ENCODE assay signal across 17 cellular contexts in genomic region chr11:45384711-45385241, GRCh38.
DNase-seq lines count a peak whose midpoint lies in the region; ATAC-seq and TF ChIP-seq lines count a peak whose summit lies in the region.
"Had no signal": no experiment of that assay in that cellular context is flagged by ENCODE, and none has a peak within 500 bp of the region (broad histone marks: within the 10 kb centered on the region; RNA-seq: fewer than 3 reads in every experiment).

No MANE protein-coding gene starts in this region.

- no peak overlapping the region for H3K14ac ChIP-seq in IMR-90 (replicated peaks; ENCODE audit: low read depth, low read length)

- H3K9me3 Mint-ChIP-seq in activated naive CD8-positive, alpha-beta T cell treated with anti-CD3 and anti-CD28 coated beads for 36 hours, result no peaks in the 10 kb centered on the region

- TF ChIP-seq RAD21 in IMR-90 (IDR thresholded peaks at IDR 0.05; ENCODE audit: low read length), result no peak

- no peak overlapping the region for H3K56ac ChIP-seq in IMR-90 (ENCODE audit: extremely low read depth, insufficient read depth, low read length)

- BruUV-seq in IMR-90 (replicated peaks; lab: Mats Ljungman, UMichigan), result no TSS peak

- TF ChIP-seq POLR2A in IMR-90 (IDR thresholded peaks at IDR 0.05; ENCODE audit: low read depth, low read length), result no peak
- no peak for TF ChIP-seq POLR2A in upper lobe of left lung (IDR thresholded peaks at IDR 0.05)

- no peak overlapping the region for H3K4ac ChIP-seq in IMR-90 (ENCODE audit: low read depth, low read length)

- no peak overlapping the region for H4K5ac ChIP-seq in IMR-90 (ENCODE audit: low read depth, low read length)

- H4K91ac ChIP-seq in IMR-90 (ENCODE audit: insufficient read depth, low read depth, low read length), result no peak overlapping the region

- DNase-seq in NCI-H1092 treated with DMSO at 0.1 percent for 48 hours (lab: John Stamatoyannopoulos, UW) (peak; percentile 19), NCI-H1092 (lab: John Stamatoyannopoulos, UW) (no peak), IMR-90 (no peak), iPS-NIHi11 (ENCODE audit: low spot score) (peak; percentile 35), posterior vena cava (ENCODE audit: low spot score) (peak; percentile 73), NCI-H128 (lab: John Stamatoyannopoulos, UW; ENCODE audit: unreplicated experiment) (no peak), upper lobe of left lung (no peak)
- DNase-seq in activated naive CD8-positive, alpha-beta T cell treated with anti-CD3 and anti-CD28 coated beads for 36 hours, result no peak
- DNase-seq: Caco-2, Kasumi-1, NCI-H1436, NCI-H2081, NCI-H774, PC-9 had no signal

- H3K27ac Mint-ChIP-seq in activated naive CD8-positive, alpha-beta T cell treated with anti-CD3 and anti-CD28 coated beads for 36 hours, result no peak overlapping the region

- intact Hi-C loops in IMR-90 (cut with micrococcal nuclease), result no loop called here
- intact Hi-C loops in posterior vena cava (cut with DNase I), result loop anchor here in 1 of 2 donors (5.0 kb wide), 1 partner anchor 1228 kb away; no protein-coding TSS in a partner anchor

- H3K36me3 ChIP-seq in IMR-90 (ENCODE audit: control insufficient read depth, insufficient read depth, low read length) (no peaks in the 10 kb centered on the region), upper lobe of left lung (no peaks in the 10 kb centered on the region)

- H2AFZ ChIP-seq in IMR-90 (replicated peaks; ENCODE audit: low read length, poor library complexity), result peak overlapping the region; percentile 7
- H2AFZ ChIP-seq: PC-9 had no signal

- H3K9me1 ChIP-seq in IMR-90 (ENCODE audit: insufficient read depth, low read length), result no peaks in the 10 kb centered on the region

- dilution Hi-C loops in IMR-90 (cut with HindIII; ENCODE audit: low sequenced_read_pairs, unreplicated experiment), result no loop called here

- no peaks in the 10 kb centered on the region for H4K20me1 ChIP-seq in IMR-90 (ENCODE audit: insufficient read depth, low read length)

- H3K4me3 ChIP-seq in IMR-90 (ENCODE audit: insufficient read depth, low read depth, low read length) (no peak overlapping the region), upper lobe of left lung (no peak overlapping the region)
- H3K4me3 ChIP-seq: PC-9, SK-N-MC had no signal

- CTCF ChIA-PET in IMR-90 (lab: Yijun Ruan, JAX), result no interaction called here

- H2BK120ac ChIP-seq in IMR-90 (ENCODE audit: low read depth, low read length), result no peak overlapping the region

- no peak overlapping the region for H2BK5ac ChIP-seq in IMR-90 (ENCODE audit: low read depth, low read length, poor library complexity, severe bottlenecking)

- H3K23ac ChIP-seq in IMR-90 (ENCODE audit: low read depth, low read length), result no peak overlapping the region

- H3K9ac ChIP-seq in IMR-90 (ENCODE audit: low read depth, low read length), result no peak overlapping the region

- no peak overlapping the region for H4K8ac ChIP-seq in IMR-90 (ENCODE audit: low read depth in 2 of 2, low read length in 2 of 2)

- peaks cover 13% of the 10 kb centered on the region for H3K27me3 Mint-ChIP-seq in activated naive CD8-positive, alpha-beta T cell treated with anti-CD3 and anti-CD28 coated beads for 36 hours

- no peaks in the 10 kb centered on the region for H3K79me1 ChIP-seq in IMR-90 (ENCODE audit: low read depth in 1 of 2, low read length in 2 of 2)

- no peaks in the 10 kb centered on the region for H3K36me3 Mint-ChIP-seq in activated naive CD8-positive, alpha-beta T cell treated with anti-CD3 and anti-CD28 coated beads for 36 hours

- no peak overlapping the region for H3K4me2 ChIP-seq in IMR-90 (ENCODE audit: low read depth, low read length)
- H3K4me2 ChIP-seq: PC-9 had no signal

- H2AK9ac ChIP-seq in IMR-90 (replicated peaks; ENCODE audit: low read depth, low read length, poor library complexity), result no peak overlapping the region

- no peak overlapping the region for H3K27ac ChIP-seq in IMR-90 (ENCODE audit: insufficient read depth, low read length)
- H3K27ac ChIP-seq in upper lobe of left lung, result no peak overlapping the region
- H3K27ac ChIP-seq: 22Rv1, C4-2B, PC-9, SK-N-MC had no signal

- H3K4me3 Mint-ChIP-seq in activated naive CD8-positive, alpha-beta T cell treated with anti-CD3 and anti-CD28 coated beads for 36 hours, result no peak overlapping the region

- no CpG with 5 or more reads among the region's 12 CpGs for WGBS in IMR-90 (ENCODE audit: extremely low coverage in 2 of 2, insufficient read length in 1 of 2), 2 experiments
- 60 to 61% methylated on average over 6 to 12 of the region's 12 CpGs for WGBS in upper lobe of left lung, 2 donors

- H3K27me3 ChIP-seq in IMR-90 (ENCODE audit: control insufficient read depth, insufficient read depth, low read length) (peaks cover 9% of the 10 kb centered on the region; the same call in 1 of the 2 replicates), upper lobe of left lung (no peaks in the 10 kb centered on the region)

- H2AK5ac ChIP-seq in IMR-90 (ENCODE audit: low read depth, low read length), result no peak overlapping the region

- no peak for ATAC-seq in IMR-90 (ENCODE audit: low read depth)
- no peak for ATAC-seq in upper lobe of left lung (ENCODE audit: low FRiP score in 2 of 2)

- TF ChIP-seq CTCF in IMR-90 (conservative IDR thresholded peaks at IDR 0.05; ENCODE audit: low read depth, low read length), result no peak
- no peak for TF ChIP-seq CTCF in upper lobe of left lung (IDR thresholded peaks at IDR 0.05)

- peaks cover 4% of the 10 kb centered on the region for H3K4me1 Mint-ChIP-seq in activated naive CD8-positive, alpha-beta T cell treated with anti-CD3 and anti-CD28 coated beads for 36 hours

- POLR2A ChIA-PET in IMR-90 (lab: Charles Lee; ENCODE audit: unreplicated experiment), result no interaction called here

- H3K4me1 ChIP-seq in IMR-90 (ENCODE audit: control insufficient read depth, insufficient read depth, low read length), result no peaks in the 10 kb centered on the region
- H3K4me1 ChIP-seq in upper lobe of left lung, result peaks cover 0 to 13% (median 6%) of the 10 kb centered on the region in 4 donors
- H3K4me1 ChIP-seq: Caco-2 had no signal

- no peak for TF ChIP-seq EP300 in upper lobe of left lung (IDR thresholded peaks at IDR 0.05)

- H3K9me3 ChIP-seq in IMR-90 (ENCODE audit: control insufficient read depth, insufficient read depth, low read length), result no peaks in the 10 kb centered on the region
- H3K9me3 ChIP-seq in upper lobe of left lung, result no peaks in the 10 kb centered on the region
- H3K9me3 ChIP-seq: Caco-2 had no signal

- in situ Hi-C loops in IMR-90 (cut with MboI; ENCODE audit: low sequenced_read_pairs), result no loop called here

- no peak overlapping the region for H2BK20ac ChIP-seq in IMR-90 (ENCODE audit: low read depth, low read length)

- H3K18ac ChIP-seq in IMR-90 (ENCODE audit: low read depth, low read length), result no peak overlapping the region

- H2BK15ac ChIP-seq in IMR-90 (ENCODE audit: low read depth, low read length), result no peak overlapping the region

TF ChIP-seq in IMR-90, 13 proteins besides CTCF, POLR2A, EP300 and RAD21:
- TF ChIP-seq MXI1 (IDR thresholded peaks at IDR 0.05; ENCODE audit: borderline replicate concordance, low read depth, low read length) (no peak), CEBPB (IDR thresholded peaks at IDR 0.05; ENCODE audit: low read depth, low read length) (no peak), RCOR1 (IDR thresholded peaks at IDR 0.05; ENCODE audit: insufficient replicate concordance, low read length) (no peak), USF2 (IDR thresholded peaks at IDR 0.05; ENCODE audit: low read depth, low read length) (no peak), SMC3 (IDR thresholded peaks at IDR 0.05; ENCODE audit: low read depth, low read length) (no peak), RFX5 (IDR thresholded peaks at IDR 0.05; ENCODE audit: low read depth, low read length) (no peak), FOS (IDR thresholded peaks at IDR 0.05; ENCODE audit: low read depth, low read length) (no peak), MAZ (IDR thresholded peaks at IDR 0.05; ENCODE audit: borderline replicate concordance, low read depth, low read length) (no peak), CHD1 (IDR thresholded peaks at IDR 0.05; ENCODE audit: low read depth, low read length) (no peak), MAFK (IDR thresholded peaks at IDR 0.05; ENCODE audit: low read depth, low read length) (no peak), NFE2L2 (IDR thresholded peaks at IDR 0.05; ENCODE audit: low read depth, low read length) (no peak), BHLHE40 (IDR thresholded peaks at IDR 0.05; ENCODE audit: low read depth, low read length) (no peak)
- TF ChIP-seq, protein P1, sequence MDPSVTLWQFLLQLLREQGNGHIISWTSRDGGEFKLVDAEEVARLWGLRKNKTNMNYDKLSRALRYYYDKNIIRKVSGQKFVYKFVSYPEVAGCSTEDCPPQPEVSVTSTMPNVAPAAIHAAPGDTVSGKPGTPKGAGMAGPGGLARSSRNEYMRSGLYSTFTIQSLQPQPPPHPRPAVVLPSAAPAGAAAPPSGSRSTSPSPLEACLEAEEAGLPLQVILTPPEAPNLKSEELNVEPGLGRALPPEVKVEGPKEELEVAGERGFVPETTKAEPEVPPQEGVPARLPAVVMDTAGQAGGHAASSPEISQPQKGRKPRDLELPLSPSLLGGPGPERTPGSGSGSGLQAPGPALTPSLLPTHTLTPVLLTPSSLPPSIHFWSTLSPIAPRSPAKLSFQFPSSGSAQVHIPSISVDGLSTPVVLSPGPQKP (IDR thresholded peaks at IDR 0.05; ENCODE audit: borderline replicate concordance, low read depth, low read length), result no peak
TF ChIP-seq in IMR-90: peak in this region for 0.

Comparison
In these comparisons a context has a peak if more than half of its experiments do, and no peak if none do; other contexts are left out.
1. DNase-seq: peak in NCI-H1092 treated with DMSO at 0.1 percent for 48 hours (single experiment), iPS-NIHi11 (single experiment) and posterior vena cava (single experiment); none in NCI-H1092 (single experiment), IMR-90 (single experiment), activated naive CD8-positive, alpha-beta T cell treated with anti-CD3 and anti-CD28 coated beads for 36 hours (single experiment), NCI-H128 (single experiment) and upper lobe of left lung (0 of 2).